ENCODE assay signal across 8 cellular contexts in the genomic region with DNA sequence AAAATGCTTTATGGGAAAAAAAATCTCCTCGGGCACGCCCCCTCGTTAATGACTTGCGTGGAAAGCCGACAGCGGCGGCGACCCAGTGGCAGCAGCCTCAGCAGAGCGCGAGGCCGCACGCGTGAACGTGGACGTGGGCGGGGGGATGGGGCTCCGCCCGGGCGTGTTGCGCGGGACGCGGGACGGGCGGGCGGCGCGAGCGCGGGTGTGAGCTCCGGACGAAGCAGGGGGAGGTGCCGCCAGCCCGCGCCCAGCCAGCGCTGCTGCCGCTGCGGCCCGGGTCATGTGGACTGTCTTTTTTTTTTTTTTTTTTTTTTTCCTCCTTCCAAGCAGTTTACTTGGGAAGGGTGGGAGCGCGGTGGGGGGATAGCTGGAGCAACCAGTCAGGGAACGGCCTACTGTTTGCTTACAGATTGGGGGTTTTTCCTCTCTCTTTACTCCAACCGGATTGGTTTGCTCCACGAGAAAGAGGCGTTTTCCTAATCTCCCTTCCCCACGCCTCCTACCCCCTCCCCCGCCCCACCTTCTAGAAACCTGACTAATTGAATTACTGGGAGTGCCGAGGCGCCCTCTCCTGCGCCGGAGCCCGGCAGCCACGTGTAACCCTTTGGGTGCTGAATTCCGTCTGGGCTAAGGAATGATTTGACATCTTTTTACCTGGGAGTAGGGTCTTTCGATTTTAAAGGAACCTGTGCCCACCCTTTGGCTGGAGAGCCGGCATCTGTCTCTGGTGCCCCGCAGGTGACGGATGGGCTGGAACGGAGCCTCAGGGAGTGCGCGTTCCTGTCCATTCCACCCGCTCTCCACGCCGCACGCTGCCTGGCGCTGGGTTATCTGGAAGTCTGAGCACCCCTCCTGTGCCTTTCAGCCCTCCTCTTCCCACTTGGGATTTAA. TPM values are rescaled to one million over a fixed set of nuclear protein-coding genes. Genes with fewer than 3 reads are reported as not detected.
A peak's percentile ranks its signal among the peaks of the same experiment; 100 is the strongest.
DNase-seq lines count a peak whose midpoint lies in the region; ATAC-seq, FAIRE-seq and TF ChIP-seq lines count a peak whose summit lies in the region.

No MANE protein-coding gene starts in this region.

- H3K9me3 Mint-ChIP-seq in activated T-cell treated with anti-CD3 and anti-CD28 coated beads, Interleukin-2, amount 50 U/mL, for 24 hours: no peaks in the 10 kb centered on the region
- no peaks in the 10 kb centered on the region for H3K9me3 Mint-ChIP-seq in type B pancreatic cell

- H3K9me3 ChIP-seq in BLaER1 treated with 17β-estradiol and CSF1 and Interleukin-3, amounts not matched to agents 10 nM and 100 nM (replicated peaks in 1 of 11): peaks cover 0 to 10% (median 4%) of the 10 kb centered on the region in 11 experiments; a peak in 6 of 22 replicates
- H3K9me3 ChIP-seq in mucosa of stomach (ENCODE audit: control insufficient read depth, low read length): no peaks in the 10 kb centered on the region

- no peaks in the 10 kb centered on the region for H3K36me3 ChIP-seq in BLaER1 treated with 17β-estradiol and CSF1 and Interleukin-3, amounts not matched to agents 10 nM and 100 nM
- H3K36me3 ChIP-seq in mucosa of stomach (ENCODE audit: control insufficient read depth, insufficient read depth, low read length): no peaks in the 10 kb centered on the region

- no peak overlapping the region for H3K27ac ChIP-seq in BLaER1 treated with 17β-estradiol and CSF1 and Interleukin-3, amounts not matched to agents 10 nM and 100 nM

- H4K20me1 ChIP-seq in BLaER1 treated with 17β-estradiol and CSF1 and Interleukin-3, amounts not matched to agents 10 nM and 100 nM: peaks cover 0 to 44% (median 29%) of the 10 kb centered on the region in 11 experiments; a peak in 18 of 22 replicates

- no peaks in the 10 kb centered on the region for H3K36me3 Mint-ChIP-seq in activated T-cell treated with anti-CD3 and anti-CD28 coated beads, Interleukin-2, amount 50 U/mL, for 24 hours (ENCODE audit: low read depth)
- no peaks in the 10 kb centered on the region for H3K36me3 Mint-ChIP-seq in type B pancreatic cell

- no peak overlapping the region for H3K27ac Mint-ChIP-seq in activated T-cell treated with anti-CD3 and anti-CD28 coated beads, Interleukin-2, amount 50 U/mL, for 24 hours
- peak overlapping the region; percentile 86 for H3K27ac Mint-ChIP-seq in type B pancreatic cell

- ATAC-seq in HG03469 (IDR thresholded peaks at IDR 0.05; ENCODE audit: unreplicated experiment): no peak

- H3K9ac ChIP-seq in BLaER1 treated with 17β-estradiol and CSF1 and Interleukin-3, amounts not matched to agents 10 nM and 100 nM: peak overlapping the region in 8 of 11 experiments; percentile 6 to 57 (median 45); a peak in 7 of 22 replicates
- H3K9ac ChIP-seq in mucosa of stomach (ENCODE audit: low read length): peak overlapping the region; percentile 75

- peaks cover 82% of the 10 kb centered on the region for H3K27me3 Mint-ChIP-seq in activated T-cell treated with anti-CD3 and anti-CD28 coated beads, Interleukin-2, amount 50 U/mL, for 24 hours
- H3K27me3 Mint-ChIP-seq in type B pancreatic cell: peaks cover 9% of the 10 kb centered on the region

- peaks cover 32% of the 10 kb centered on the region for H3K4me1 Mint-ChIP-seq in activated T-cell treated with anti-CD3 and anti-CD28 coated beads, Interleukin-2, amount 50 U/mL, for 24 hours (ENCODE audit: low read depth)
- peaks cover 14% of the 10 kb centered on the region for H3K4me1 Mint-ChIP-seq in type B pancreatic cell (ENCODE audit: unreplicated experiment)

- H3K4me3 Mint-ChIP-seq in activated T-cell treated with anti-CD3 and anti-CD28 coated beads, Interleukin-2, amount 50 U/mL, for 24 hours: peak overlapping the region; percentile 70
- peak overlapping the region; percentile 98 for H3K4me3 Mint-ChIP-seq in type B pancreatic cell

- peaks cover 63 to 77% (median 69%) of the 10 kb centered on the region in 11 experiments for H3K27me3 ChIP-seq in BLaER1 treated with 17β-estradiol and CSF1 and Interleukin-3, amounts not matched to agents 10 nM and 100 nM
- peaks cover 4% of the 10 kb centered on the region for H3K27me3 ChIP-seq in mucosa of stomach (ENCODE audit: control insufficient read depth, insufficient read depth, low read length)

- FAIRE-seq in H54 (lab: Jason Lieb, UNC): peak; percentile 88

- H3K4me3 ChIP-seq in BLaER1 treated with 17β-estradiol and CSF1 and Interleukin-3, amounts not matched to agents 10 nM and 100 nM: peak overlapping the region; percentile 57 to 73 (median 64)
- peak overlapping the region; percentile 78 for H3K4me3 ChIP-seq in mucosa of stomach (ENCODE audit: low read length)

- peak; percentile 25; the same call in 1 of the 2 replicates for TF ChIP-seq POLR2A in H54 (IDR thresholded peaks at IDR 0.05; ENCODE audit: low read depth, low read length)

- DNase-seq in H54 (ENCODE audit: insufficient read length, low spot score) (peak; percentile 80), NCI-H2196 treated with DMSO at 0.1 percent for 48 hours (lab: John Stamatoyannopoulos, UW; ENCODE audit: unreplicated experiment) (peak; percentile 94), fibroblast of peridontal ligament (ENCODE audit: extremely low read depth) (peak; percentile 96), type B pancreatic cell (ENCODE audit: extremely low spot score, unreplicated experiment) (peak; percentile 87)
- peak; percentile 38 for DNase-seq in activated T-cell treated with anti-CD3 and anti-CD28 coated beads, Interleukin-2, amount 50 U/mL, for 24 hours

- peak overlapping the region; percentile 89 to 100 (median 97) for H3K4me2 ChIP-seq in BLaER1 treated with 17β-estradiol and CSF1 and Interleukin-3, amounts not matched to agents 10 nM and 100 nM

- H3K4me1 ChIP-seq in BLaER1 treated with 17β-estradiol and CSF1 and Interleukin-3, amounts not matched to agents 10 nM and 100 nM: peaks cover 8 to 40% (median 37%) of the 10 kb centered on the region in 10 experiments; a peak in 19 of 20 replicates
- peaks cover 6% of the 10 kb centered on the region for H3K4me1 ChIP-seq in mucosa of stomach (ENCODE audit: control insufficient read depth, insufficient read depth, low read length)

- TF ChIP-seq CTCF in type B pancreatic cell (conservative IDR thresholded peaks at IDR 0.05): no peak

RNA-seq across cellular contexts. Expression of a gene that starts 1.7 kb away (rescaled TPM):
- total RNA-seq in type B pancreatic cell (ENCODE audit: low replicate concordance): 35.7 and 65.0 TPM in 2 replicates

Comparison
In these comparisons a context has a peak if more than half of its experiments do, and no peak if none do; other contexts are left out.
1. DNase-seq: peak in every context shown above with its lines; median percentile 96 in fibroblast of peridontal ligament; 94 in NCI-H2196 treated with DMSO at 0.1 percent for 48 hours; 87 in type B pancreatic cell; 80 in H54; 38 in activated T-cell treated with anti-CD3 and anti-CD28 coated beads, Interleukin-2, amount 50 U/mL, for 24 hours.